In the genomic region with DNA sequence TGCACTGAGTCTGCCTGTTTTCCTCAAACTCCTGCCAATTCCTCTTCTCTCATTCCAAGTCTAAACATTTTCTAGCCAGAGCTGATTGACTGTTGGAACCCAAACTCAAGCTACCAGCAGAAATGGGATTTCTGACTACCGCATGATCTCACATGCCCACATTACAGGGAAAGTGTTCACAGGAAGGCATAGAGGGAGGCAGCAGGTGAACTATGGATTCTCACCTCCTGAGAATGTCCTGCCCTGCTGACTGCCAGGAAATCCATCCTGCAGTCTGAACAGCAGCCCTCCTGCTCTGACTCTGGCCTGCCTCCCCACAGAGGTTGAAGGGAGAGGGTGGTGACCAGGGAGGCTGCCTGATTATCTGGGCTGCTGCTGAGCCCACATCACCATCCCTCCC, we compare ENCODE assay signal across 26 cellular contexts. TPM values are rescaled to one million over a fixed set of nuclear protein-coding genes. Genes with fewer than 3 reads are reported as not detected.
A peak's percentile ranks its signal among the peaks of the same experiment; 100 is the strongest.
DNase-seq lines count a peak whose midpoint lies in the region; ATAC-seq, FAIRE-seq and TF ChIP-seq lines count a peak whose summit lies in the region.
"Had no signal": no experiment of that assay in that cellular context is flagged by ENCODE, and none has a peak within 500 bp of the region (broad histone marks: within the 10 kb centered on the region; RNA-seq: fewer than 3 reads in every experiment).

No MANE protein-coding gene starts in this region.

- H4K91ac ChIP-seq in neuronal stem cell (ENCODE audit: low read depth, low read length, poor library complexity): no peak overlapping the region

- no peaks in the 10 kb centered on the region for H3K36me3 Mint-ChIP-seq in activated B cell treated with CpG ODN at 0.5 μM for 24 hours (ENCODE audit: low read depth)

- H3K27me3 Mint-ChIP-seq in activated B cell treated with CpG ODN at 0.5 μM for 24 hours: no peaks in the 10 kb centered on the region
- H3K27me3 Mint-ChIP-seq: CD4-positive, CD25-positive, alpha-beta regulatory T cell; CD8-positive, alpha-beta memory T cell had no signal

- no peak overlapping the region for H4K8ac ChIP-seq in neuronal stem cell (ENCODE audit: low read depth, low read length)

- H3K18ac ChIP-seq in neuronal stem cell (ENCODE audit: low read length): no peak overlapping the region

- no peak overlapping the region for H2BK5ac ChIP-seq in neuronal stem cell (ENCODE audit: low read length)

- peaks cover 44% of the 10 kb centered on the region for H3K4me1 Mint-ChIP-seq in activated B cell treated with CpG ODN at 0.5 μM for 24 hours

- H3K4me3 Mint-ChIP-seq in activated B cell treated with CpG ODN at 0.5 μM for 24 hours: no peak overlapping the region
- H3K4me3 Mint-ChIP-seq: CD4-positive, CD25-positive, alpha-beta regulatory T cell; CD8-positive, alpha-beta memory T cell had no signal

- H2BK12ac ChIP-seq in neuronal stem cell (ENCODE audit: low read length): no peak overlapping the region

- intact Hi-C loops in activated B cell treated with CpG ODN at 0.5 μM for 24 hours (cut with micrococcal nuclease) (loop anchor here (5.0 kb wide), 1 partner anchor 43 kb away; no protein-coding TSS in a partner anchor), sigmoid colon (cut with DNase I) (no loop called here)

- TF ChIP-seq POLR2A in sigmoid colon (IDR thresholded peaks at IDR 0.05): no peak
- TF ChIP-seq POLR2A in GM12891 (IDR thresholded peaks at IDR 0.05; ENCODE audit: low read depth, low read length): no peak

- no CpG with 5 or more reads among the region's 1 CpG for WGBS in neuronal stem cell (ENCODE audit: extremely low coverage in 2 of 2, insufficient read length in 2 of 2, insufficient replicate concordance in 1 of 2), 2 donors
- WGBS in sigmoid colon, 2 donors: 91 to 97% methylated on average over 1 of the region's 1 CpG

- TF ChIP-seq CTCF in activated B cell treated with CpG ODN at 0.5 μM for 24 hours (IDR thresholded peaks at IDR 0.05): no peak
- TF ChIP-seq CTCF in sigmoid colon (IDR thresholded peaks at IDR 0.05): no peak

- H3K79me1 ChIP-seq in neuronal stem cell (ENCODE audit: low read depth, low read length): no peaks in the 10 kb centered on the region

- H3K4me2 ChIP-seq in BLaER1: no peak overlapping the region
- no peak overlapping the region for H3K4me2 ChIP-seq in neuronal stem cell (ENCODE audit: insufficient read depth, low read length, poor library complexity, severe bottlenecking)
- H3K4me2 ChIP-seq: A549 had no signal

- peak overlapping the region; percentile 18 for H3K27ac Mint-ChIP-seq in activated B cell treated with CpG ODN at 0.5 μM for 24 hours

- H2BK120ac ChIP-seq in neuronal stem cell (ENCODE audit: low read depth, low read length): no peak overlapping the region

- POLR2A ChIA-PET in activated B cell treated with CpG ODN at 0.5 μM for 24 hours (lab: Charles Lee): interaction anchor here (0.5 to 2.7 kb wide), 5 partner anchors 41 to 188 kb away, joined by 3 to 11 read pairs (median 4); partner anchors contain the start of gene MEF2D

- no peaks in the 10 kb centered on the region for H4K20me1 ChIP-seq in BLaER1

- no peak overlapping the region for H3K4me3 ChIP-seq in BLaER1
- H3K4me3 ChIP-seq in neuronal stem cell (ENCODE audit: low read length in 2 of 2): no peak overlapping the region
- no peak overlapping the region for H3K4me3 ChIP-seq in sigmoid colon
- H3K4me3 ChIP-seq: A549, GM12878, GM23248, HAP-1, K562 had no signal

- H3K27ac ChIP-seq in BLaER1 (peak overlapping the region; percentile 83), neuronal stem cell (replicated peaks; ENCODE audit: low read length) (no peak overlapping the region), sigmoid colon (no peak overlapping the region)
- H3K27ac ChIP-seq: 22Rv1, A549, GM23248, HL-60 had no signal

- H3K9me3 ChIP-seq in BLaER1: no peaks in the 10 kb centered on the region
- no peaks in the 10 kb centered on the region for H3K9me3 ChIP-seq in neuronal stem cell (replicated peaks in 1 of 2; ENCODE audit: control insufficient read depth in 2 of 2, insufficient read depth in 1 of 2, low read depth in 1 of 2, low read length in 2 of 2)
- H3K9me3 ChIP-seq in sigmoid colon: no peaks in the 10 kb centered on the region
- H3K9me3 ChIP-seq: A549, HAP-1 had no signal

- no peak for TF ChIP-seq EP300 in sigmoid colon (IDR thresholded peaks at IDR 0.05)

- CTCF ChIA-PET in activated B cell treated with CpG ODN at 0.5 μM for 24 hours (lab: Charles Lee): interaction anchor here (1.5 to 2.0 kb wide), 2 partner anchors 48 to 69 kb away, joined by 6 to 9 read pairs; no protein-coding TSS in a partner anchor

- H3K9ac ChIP-seq in BLaER1: 0 out of 2 replicates have a peak overlapping the region, but pooled peaks have one; percentile 8
- no peak overlapping the region for H3K9ac ChIP-seq in neuronal stem cell (ENCODE audit: low read depth, low read length, poor library complexity)
- H3K9ac ChIP-seq: GM23248 had no signal

- H2AFZ ChIP-seq in neuronal stem cell (ENCODE audit: low read length): no peak overlapping the region
- H2AFZ ChIP-seq: GM23248 had no signal

- no peak for FAIRE-seq in GM12891 (lab: Jason Lieb, UNC)
- FAIRE-seq: A549, GM12878, GM19239, HTR-8/SVneo, K562 had no signal

- H3K14ac ChIP-seq in neuronal stem cell (ENCODE audit: low read length): no peak overlapping the region

- no peak for ATAC-seq in activated B cell treated with CpG ODN at 0.5 μM for 24 hours (ENCODE audit: low read depth)
- ATAC-seq in GM21786 (IDR thresholded peaks at IDR 0.05; ENCODE audit: unreplicated experiment): no peak
- ATAC-seq: GM12878, K562 had no signal

- peak overlapping the region; percentile 16 for H3K23ac ChIP-seq in neuronal stem cell (ENCODE audit: low read depth, low read length, poor library complexity)

- no peaks in the 10 kb centered on the region for H3K9me3 Mint-ChIP-seq in activated B cell treated with CpG ODN at 0.5 μM for 24 hours
- H3K9me3 Mint-ChIP-seq: CD4-positive, CD25-positive, alpha-beta regulatory T cell; CD8-positive, alpha-beta memory T cell had no signal

- H3K27me3 ChIP-seq in BLaER1 (no peaks in the 10 kb centered on the region), neuronal stem cell (ENCODE audit: control insufficient read depth in 3 of 3, insufficient read depth in 3 of 3, low read depth in 1 of 3, low read length in 3 of 3) (no peaks in the 10 kb centered on the region), sigmoid colon (no peaks in the 10 kb centered on the region)

- H2BK15ac ChIP-seq in neuronal stem cell (ENCODE audit: low read length): no peak overlapping the region

- H2AK5ac ChIP-seq in neuronal stem cell (ENCODE audit: low read depth, low read length): no peak overlapping the region

- H3K36me3 ChIP-seq in BLaER1 (peaks cover 83% of the 10 kb centered on the region), neuronal stem cell (replicated peaks in 1 of 2; ENCODE audit: control insufficient read depth in 2 of 2, insufficient read depth in 2 of 2, low read length in 2 of 2) (peaks cover 52 to 96% of the 10 kb centered on the region in 2 donors), sigmoid colon (no peaks in the 10 kb centered on the region)

- no peak overlapping the region for H3K4ac ChIP-seq in neuronal stem cell (ENCODE audit: low read length)

- H3K4me1 ChIP-seq in BLaER1: peaks cover 55% of the 10 kb centered on the region
- no peaks in the 10 kb centered on the region for H3K4me1 ChIP-seq in neuronal stem cell (ENCODE audit: control insufficient read depth in 2 of 2, insufficient read depth in 1 of 2, low read depth in 1 of 2, low read length in 2 of 2)
- peaks cover 0 to 10% (median 5%) of the 10 kb centered on the region in 4 donors for H3K4me1 ChIP-seq in sigmoid colon
- H3K4me1 ChIP-seq: HAP-1 had no signal

- DNase-seq in activated B cell treated with CpG ODN at 0.5 μM for 24 hours (no peak), neuronal stem cell (ENCODE audit: low spot score) (no peak), sigmoid colon (peak; percentile 39), GM12891 (ENCODE audit: insufficient read length, low spot score) (no peak)
- no peak for DNase-seq in activated naive CD4-positive, alpha-beta T cell (lab: John Stamatoyannopoulos, UW)
- DNase-seq: CD4-positive, CD25-positive, alpha-beta regulatory T cell; CD8-positive, alpha-beta memory T cell; COR-L47; DMS 273 treated with DMSO at 0.1 percent for 48 hours; DMS53; DND-41; EL; GM23248; IMR-90 had no signal

TF ChIP-seq in GM12891, 5 proteins besides CTCF, POLR2A, EP300 and RAD21:
- no peak for TF ChIP-seq POU2F2 (IDR thresholded peaks at IDR 0.05; ENCODE audit: low read depth, low read length)
- no peak for TF ChIP-seq PAX5 (IDR thresholded peaks at IDR 0.05; ENCODE audit: insufficient read depth, low read length, severe bottlenecking)
- TF ChIP-seq TAF1 (IDR thresholded peaks at IDR 0.05; ENCODE audit: low read depth, low read length): no peak
- TF ChIP-seq POLR2AphosphoS5 (IDR thresholded peaks at IDR 0.05; ENCODE audit: low read depth, low read length): no peak
- TF ChIP-seq SPI1 (IDR thresholded peaks at IDR 0.05; ENCODE audit: low read depth, low read length): no peak
TF ChIP-seq in GM12891: peak in this region for 0.

RNA-seq across cellular contexts. Expression of gene IQGAP3, which starts 22.5 kb away (rescaled TPM):
- 0.22 and 0.29 TPM in 2 replicates for total RNA-seq in activated B cell treated with CpG ODN at 0.5 μM for 24 hours
- polyA plus RNA-seq in neuronal stem cell (2013, experiment 1 of 2): 13.1 TPM
- 12.7 TPM for polyA plus RNA-seq in neuronal stem cell (2013, experiment 2 of 2)
- under 1 TPM in 3 of 4 donors, not detected in 1; 0.55 to 0.81 (median 0.71) TPM for total RNA-seq in sigmoid colon
- polyA plus RNA-seq in sigmoid colon: 10 to 100 TPM in 1 of 3 donors, under 1 TPM in 2; 0.60 to 11.2 (median 0.92) TPM
- polyA plus RNA-seq in GM12891 (2012; ENCODE audit: low read depth, missing spikeins): 5.1 TPM
- polyA plus RNA-seq: CD8-positive, alpha-beta memory T cell had no signal

RNA-seq across cellular contexts. Expression of gene TTC24, which starts 29.7 kb away (rescaled TPM):
- total RNA-seq in activated B cell treated with CpG ODN at 0.5 μM for 24 hours (19.6 TPM in 2 replicates), sigmoid colon (not detected)
- polyA plus RNA-seq in neuronal stem cell (2013, experiment 1 of 2): not detected
- not detected for polyA plus RNA-seq in neuronal stem cell (2013, experiment 2 of 2)
- polyA plus RNA-seq in sigmoid colon: 1 to 10 TPM in 1 of 3 donors, not detected in 2; 2.6 TPM
- polyA plus RNA-seq in GM12891 (2012; ENCODE audit: low read depth, missing spikeins): 3.5 TPM
- total RNA-seq: G401, GM23248, H4, IMR-90, K562 had no signal
- polyA plus RNA-seq: A549, GM23248, IMR-90, K562 had no signal

RNA-seq across cellular contexts. Expression of gene NAXE, which starts 41.7 kb away (rescaled TPM):
- total RNA-seq in activated B cell treated with CpG ODN at 0.5 μM for 24 hours (75.6 and 84.5 TPM in 2 replicates), sigmoid colon (100 to 1,000 TPM in 1 of 4 donors, 10 to 100 TPM in 3; 59.3 to 113 (median 67.2) TPM)
- 46.7 TPM for polyA plus RNA-seq in neuronal stem cell (2013, experiment 1 of 2)
- 47.1 TPM for polyA plus RNA-seq in neuronal stem cell (2013, experiment 2 of 2)
- polyA plus RNA-seq in sigmoid colon: 10 to 100 TPM; 80.8 to 91.6 (median 84.1) TPM
- 60.1 TPM for polyA plus RNA-seq in GM12891 (2012; ENCODE audit: low read depth, missing spikeins)

RNA-seq across cellular contexts. Expression of gene MEF2D, which starts 49.3 kb away (rescaled TPM):
- total RNA-seq in activated B cell treated with CpG ODN at 0.5 μM for 24 hours: 101 and 114 TPM in 2 replicates
- polyA plus RNA-seq in neuronal stem cell (2013, experiment 1 of 2): 8.4 TPM
- polyA plus RNA-seq in neuronal stem cell (2013, experiment 2 of 2): 9.2 TPM
- total RNA-seq in sigmoid colon: 10 to 100 TPM; 39.8 to 61.6 (median 53.2) TPM
- polyA plus RNA-seq in sigmoid colon: 10 to 100 TPM; 13.2 to 31.2 (median 22.9) TPM
- polyA plus RNA-seq in GM12891 (2012; ENCODE audit: low read depth, missing spikeins): 23.8 TPM

RNA-seq across cellular contexts. Expression of gene GPATCH4, which starts 51.4 kb away (rescaled TPM):
- total RNA-seq in activated B cell treated with CpG ODN at 0.5 μM for 24 hours: 64.6 and 71.8 TPM in 2 replicates
- 17.6 TPM for polyA plus RNA-seq in neuronal stem cell (2013, experiment 1 of 2)
- 17.2 TPM for polyA plus RNA-seq in neuronal stem cell (2013, experiment 2 of 2)
- 10 to 100 TPM; 12.2 to 22.9 (median 17.3) TPM for total RNA-seq in sigmoid colon
- polyA plus RNA-seq in sigmoid colon: 10 to 100 TPM; 10.2 to 32.9 (median 18.0) TPM
- 33.6 TPM for polyA plus RNA-seq in GM12891 (2012; ENCODE audit: low read depth, missing spikeins)

Comparison
In these comparisons a context has a peak if more than half of its experiments do, and no peak if none do; other contexts are left out.
1. RNA of gene TTC24, which starts 29.7 kb away (total RNA-seq): 19.6 TPM in activated B cell treated with CpG ODN at 0.5 μM for 24 hours; not detected in sigmoid colon; every median in the first group is over 10 times any median in the second.